Comparison of ENCODE assay signal across 8 cellular contexts in the genomic region with DNA sequence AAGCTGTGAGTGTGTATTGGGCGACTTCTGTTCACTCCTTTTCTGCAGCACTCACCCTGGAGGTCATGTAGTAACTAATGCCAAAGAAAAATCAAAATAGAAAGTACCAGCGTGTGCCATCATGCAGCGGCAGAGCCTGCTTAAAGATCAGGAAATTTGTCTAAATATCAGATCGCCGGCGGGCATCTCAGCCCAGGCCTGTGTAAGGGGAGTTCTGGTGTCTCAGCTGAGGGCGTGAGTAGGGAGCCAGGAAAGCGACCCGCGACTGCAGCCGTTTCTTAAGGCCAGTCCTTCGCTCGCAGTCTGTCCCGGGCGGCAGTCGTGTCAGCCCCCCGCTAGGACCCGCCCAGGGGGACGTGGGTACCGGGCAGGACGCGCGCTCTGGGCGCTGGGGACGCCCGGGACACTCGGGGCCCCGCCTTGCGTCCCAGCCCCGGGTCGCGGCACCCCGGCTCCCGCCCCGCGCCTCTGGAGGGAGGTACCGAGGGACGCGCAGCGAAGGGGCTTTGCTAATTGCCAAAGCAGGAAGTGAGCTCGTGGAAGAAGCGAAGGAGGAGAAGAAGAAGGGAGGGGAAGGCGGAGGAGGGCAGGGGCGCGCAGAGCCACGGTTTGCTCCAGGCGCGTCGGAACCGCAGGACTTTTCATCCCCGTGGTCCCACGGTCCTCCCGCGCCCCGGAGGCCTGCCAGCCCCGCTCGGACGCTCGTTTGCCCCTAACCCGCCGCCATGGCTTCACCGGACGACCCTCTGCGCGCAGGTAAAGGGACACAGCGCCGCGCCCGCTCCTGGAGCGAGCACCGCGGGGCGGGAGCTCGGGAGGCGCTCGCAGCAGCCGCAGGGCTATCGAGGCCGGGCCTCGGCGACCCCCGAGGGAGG. TPM values are rescaled to one million over a fixed set of nuclear protein-coding genes. Genes with fewer than 3 reads are reported as not detected.
DNase-seq lines count a peak whose midpoint lies in the region; ATAC-seq and TF ChIP-seq lines count a peak whose summit lies in the region.

No MANE protein-coding gene starts in this region.

- peaks cover 20 to 69% (median 52%) of the 10 kb centered on the region in 5 donors for H3K27me3 Mint-ChIP-seq in naive thymus-derived CD8-positive, alpha-beta T cell
- peaks cover 12% of the 10 kb centered on the region for H3K27me3 Mint-ChIP-seq in type B pancreatic cell

- H3F3A ChIP-seq in MM.1S (ENCODE audit: insufficient read depth, low read length), result no peaks in the 10 kb centered on the region

- H3K79me2 ChIP-seq in MM.1S (ENCODE audit: low read length), result no peaks in the 10 kb centered on the region

- peaks cover 12% of the 10 kb centered on the region; the same call in 1 of the 2 replicates for H3K27me3 ChIP-seq in MM.1S (replicated peaks; ENCODE audit: insufficient read depth, low read length)

- H3K9me3 Mint-ChIP-seq in naive thymus-derived CD8-positive, alpha-beta T cell, result peaks cover 0 to 2% (median 0%) of the 10 kb centered on the region in 9 donors
- no peaks in the 10 kb centered on the region for H3K9me3 Mint-ChIP-seq in type B pancreatic cell

- peaks cover 0 to 5% (median 0%) of the 10 kb centered on the region in 3 donors for H3K36me3 Mint-ChIP-seq in naive thymus-derived CD8-positive, alpha-beta T cell
- H3K36me3 Mint-ChIP-seq in type B pancreatic cell, result peaks cover 4% of the 10 kb centered on the region

- no peak overlapping the region for H3K27ac ChIP-seq in MM.1S (ENCODE audit: low read length)

- no peaks in the 10 kb centered on the region for H3K9me2 ChIP-seq in MM.1S (replicated peaks; ENCODE audit: insufficient read depth, low read length)

- H3K9ac ChIP-seq in ES-I3 (ENCODE audit: low read depth, low read length) (peak overlapping the region; percentile 96), MM.1S (ENCODE audit: low read length) (no peak overlapping the region)

- DNase-seq in MM.1S (no peak), epithelial cell of proximal tubule (ENCODE audit: low read depth) (no peak), type B pancreatic cell (ENCODE audit: extremely low spot score, unreplicated experiment) (no peak), KG1 (lab: John Stamatoyannopoulos, UW) (no peak)
- DNase-seq in activated CD8-positive, alpha-beta memory T cell treated with anti-CD3 and anti-CD28 coated beads for 24 hours, result peak; percentile 79
- DNase-seq in naive thymus-derived CD8-positive, alpha-beta T cell, result peak in 3 of 10 donors; percentile 14 to 23 (median 21)

- H3K4me2 ChIP-seq in MM.1S (ENCODE audit: low read depth, low read length), result peak overlapping the region; percentile 82

- H3K4me1 Mint-ChIP-seq in naive thymus-derived CD8-positive, alpha-beta T cell, result peaks cover 6 to 24% (median 18%) of the 10 kb centered on the region in 4 donors
- peaks cover 26% of the 10 kb centered on the region for H3K4me1 Mint-ChIP-seq in type B pancreatic cell (ENCODE audit: unreplicated experiment)

- H3K4me1 ChIP-seq in ES-I3 (ENCODE audit: insufficient read depth, low read length) (peaks cover 4% of the 10 kb centered on the region; the same call in 1 of the 2 replicates), MM.1S (ENCODE audit: low read length) (no peaks in the 10 kb centered on the region)

- H3K9me3 ChIP-seq in ES-I3 (ENCODE audit: control insufficient read depth, insufficient read depth, low read length) (no peaks in the 10 kb centered on the region), MM.1S (replicated peaks; ENCODE audit: insufficient read depth, low read length) (no peaks in the 10 kb centered on the region)

- H3K4me3 ChIP-seq in MM.1S (ENCODE audit: low read length) (peak overlapping the region; percentile 51), epithelial cell of proximal tubule (ENCODE audit: low read depth, low read length) (peak overlapping the region; percentile 60)

- H4K20me1 ChIP-seq in MM.1S (ENCODE audit: insufficient read depth, low read length), result no peaks in the 10 kb centered on the region

- H3K36me3 ChIP-seq in ES-I3 (ENCODE audit: insufficient read depth, low read length) (no peaks in the 10 kb centered on the region), MM.1S (replicated peaks; ENCODE audit: insufficient read depth, low read length) (no peaks in the 10 kb centered on the region)

- ATAC-seq in GM21529 (IDR thresholded peaks at IDR 0.05; ENCODE audit: unreplicated experiment), result peak; percentile 68
- peak; percentile 62 to 78 for ATAC-seq in naive thymus-derived CD8-positive, alpha-beta T cell

- peak overlapping the region; percentile 80 to 96 (median 86) for H3K4me3 Mint-ChIP-seq in naive thymus-derived CD8-positive, alpha-beta T cell
- H3K4me3 Mint-ChIP-seq in type B pancreatic cell, result peak overlapping the region; percentile 94

- H2AFZ ChIP-seq in MM.1S (ENCODE audit: low read length), result peak overlapping the region; percentile 65

- POLR2A ChIA-PET in naive thymus-derived CD8-positive, alpha-beta T cell (lab: Charles Lee), result no interaction called here

- no peak for TF ChIP-seq CTCF in MM.1S (IDR thresholded peaks at IDR 0.05; ENCODE audit: low read length)
- no peak for TF ChIP-seq CTCF in epithelial cell of proximal tubule (conservative IDR thresholded peaks at IDR 0.05; ENCODE audit: low read depth, low read length)
- TF ChIP-seq CTCF in type B pancreatic cell (conservative IDR thresholded peaks at IDR 0.05), result peak; percentile 14

- peak overlapping the region in 7 of 10 donors; percentile 5 to 90 (median 25) for H3K27ac Mint-ChIP-seq in naive thymus-derived CD8-positive, alpha-beta T cell
- H3K27ac Mint-ChIP-seq in type B pancreatic cell, result peak overlapping the region; percentile 83

RNA-seq across cellular contexts. Expression of a gene that starts 1.1 kb away (rescaled TPM):
- total RNA-seq in epithelial cell of proximal tubule, result 1.1 and 3.3 TPM in 2 replicates
- total RNA-seq in naive thymus-derived CD8-positive, alpha-beta T cell, result under 1 TPM; 0.38 to 0.68 TPM
- 1 to 10 TPM in 1 of 3 donors, under 1 TPM in 2; 0.20 to 2.5 (median 0.32) TPM for polyA plus RNA-seq in naive thymus-derived CD8-positive, alpha-beta T cell
- total RNA-seq in type B pancreatic cell (ENCODE audit: low replicate concordance), result 14.8 and 39.9 TPM in 2 replicates
